ENCODE assay signal across 16 cellular contexts in the genomic region with DNA sequence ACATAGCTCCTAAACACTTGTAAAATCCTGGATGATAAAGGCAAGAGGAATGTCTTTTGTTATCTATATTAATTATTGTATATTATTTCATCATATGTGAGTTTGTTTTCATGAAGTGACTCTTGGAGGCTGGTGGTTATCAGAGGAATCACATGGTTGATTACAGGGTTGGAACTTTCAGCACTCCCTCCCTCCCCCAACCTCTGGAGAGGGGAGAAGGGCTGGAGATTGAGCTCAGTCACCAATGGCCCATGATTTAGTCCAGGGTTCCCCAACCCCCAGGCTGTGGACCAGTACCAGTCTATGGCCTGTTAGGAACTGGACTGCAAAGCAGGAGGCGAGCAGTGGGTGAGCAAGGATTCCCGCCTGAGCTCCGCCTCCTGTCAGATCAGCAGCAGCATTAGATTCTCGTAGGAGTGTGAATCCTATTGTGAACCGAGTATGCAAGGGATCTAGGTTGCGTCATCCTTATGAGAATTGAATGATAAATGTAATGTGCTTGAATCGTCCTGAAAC.
"Had no signal": no experiment of that assay in that cellular context is flagged by ENCODE, and none has a peak within 500 bp of the region (broad histone marks: within the 10 kb centered on the region; RNA-seq: fewer than 3 reads in every experiment).

No MANE protein-coding gene starts in this region.

- H3K36me3 ChIP-seq: brain microvascular endothelial cell, thyroid gland had no signal

- H3K27me3 Mint-ChIP-seq: activated CD4-positive, alpha-beta T cell treated with anti-CD3 and anti-CD28 coated beads, Interleukin-2, amount 10 ng/mL, durations not matched to agents 7 days and 5 days; central memory CD8-positive, alpha-beta T cell; stimulated activated naive B cell treated with anti-CD40 and anti-IgM and Interleukin-4, amounts not matched to agents 10 μg/mL and 1 μg/mL and 100 μg/mL, for 72 hours had no signal

- H3K9me3 ChIP-seq: thyroid gland had no signal

- H3K27ac ChIP-seq: brain microvascular endothelial cell, coronary artery, hepatocyte, thyroid gland had no signal

- ATAC-seq: activated T-cell treated with anti-CD3 and anti-CD28 coated beads, Interleukin-2, amount 50 U/mL, for 4 hours; esophagus mucosa; stimulated activated naive B cell treated with anti-CD40 and anti-IgM and Interleukin-4, amounts not matched to agents 10 μg/mL and 1 μg/mL and 100 μg/mL, for 72 hours had no signal

- H3K27me3 ChIP-seq: brain microvascular endothelial cell, hepatocyte, thyroid gland had no signal

- H3K4me3 ChIP-seq: coronary artery, hepatocyte, lung, thyroid gland had no signal

- H3K27ac Mint-ChIP-seq: activated CD4-positive, alpha-beta T cell treated with anti-CD3 and anti-CD28 coated beads, Interleukin-2, amount 10 ng/mL, durations not matched to agents 7 days and 5 days; activated naive CD4-positive, alpha-beta T cell treated with anti-CD3 and anti-CD28 coated beads for 36 hours; stimulated activated naive B cell treated with anti-CD40 and anti-IgM and Interleukin-4, amounts not matched to agents 10 μg/mL and 1 μg/mL and 100 μg/mL, for 72 hours had no signal

- H3K4me3 Mint-ChIP-seq: activated CD4-positive, alpha-beta T cell treated with anti-CD3 and anti-CD28 coated beads, Interleukin-2, amount 10 ng/mL, durations not matched to agents 7 days and 5 days; activated naive CD4-positive, alpha-beta T cell treated with anti-CD3 and anti-CD28 coated beads for 36 hours; activated T-cell treated with anti-CD3 and anti-CD28 coated beads, Interleukin-2, amount 50 U/mL, for 4 hours; central memory CD8-positive, alpha-beta T cell; nephron; stimulated activated naive B cell treated with anti-CD40 and anti-IgM and Interleukin-4, amounts not matched to agents 10 μg/mL and 1 μg/mL and 100 μg/mL, for 72 hours had no signal

- FAIRE-seq: endometrium, keratinocyte had no signal

- DNase-seq: activated CD4-positive, alpha-beta T cell treated with anti-CD3 and anti-CD28 coated beads, Interleukin-2, amount 10 ng/mL, durations not matched to agents 7 days and 5 days; activated CD8-positive, alpha-beta memory T cell treated with anti-CD3 and anti-CD28 coated beads, Interleukin-2, amount 50 U/mL, for 4 hours; activated naive CD4-positive, alpha-beta T cell treated with anti-CD3 and anti-CD28 coated beads for 36 hours; activated T-cell treated with anti-CD3 and anti-CD28 coated beads, Interleukin-2, amount 50 U/mL, for 4 hours; aorta; brain microvascular endothelial cell; stimulated activated naive B cell treated with anti-CD40 and anti-IgM and Interleukin-4, amounts not matched to agents 10 μg/mL and 1 μg/mL and 100 μg/mL, for 72 hours; thyroid gland had no signal

- H3K4me1 ChIP-seq: thyroid gland had no signal

- H3K9me3 Mint-ChIP-seq: activated CD4-positive, alpha-beta T cell treated with anti-CD3 and anti-CD28 coated beads, Interleukin-2, amount 10 ng/mL, durations not matched to agents 7 days and 5 days; activated naive CD4-positive, alpha-beta T cell treated with anti-CD3 and anti-CD28 coated beads for 36 hours; activated T-cell treated with anti-CD3 and anti-CD28 coated beads, Interleukin-2, amount 50 U/mL, for 4 hours; central memory CD8-positive, alpha-beta T cell; nephron had no signal
